Comparison of ENCODE assay signal across 1 cellular context in the genomic region with DNA sequence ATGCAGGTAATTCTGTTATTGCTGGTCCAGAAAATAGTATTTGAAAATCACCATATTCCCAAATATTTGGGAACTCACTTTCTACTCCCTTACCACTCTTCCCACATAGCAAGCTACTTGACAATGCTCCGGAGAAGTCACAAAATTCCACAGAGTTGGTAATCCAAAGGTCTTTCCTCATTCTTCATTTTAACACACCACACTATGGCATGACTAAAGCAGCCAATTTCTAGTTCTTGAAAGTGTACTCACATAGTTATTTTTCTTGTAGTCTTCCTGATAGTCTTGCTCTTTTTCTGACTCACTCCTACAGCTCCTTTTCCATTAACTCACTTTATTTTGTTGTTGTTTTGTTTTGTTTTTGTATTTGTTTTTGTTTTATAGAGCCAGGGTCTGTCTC.
TF ChIP-seq lines count a peak whose summit lies in the region.

No MANE protein-coding gene starts in this region.

TF ChIP-seq in A549, 52 proteins besides CTCF, POLR2A, EP300 and RAD21 (continued from another document):
- TF ChIP-seq, protein P1, sequence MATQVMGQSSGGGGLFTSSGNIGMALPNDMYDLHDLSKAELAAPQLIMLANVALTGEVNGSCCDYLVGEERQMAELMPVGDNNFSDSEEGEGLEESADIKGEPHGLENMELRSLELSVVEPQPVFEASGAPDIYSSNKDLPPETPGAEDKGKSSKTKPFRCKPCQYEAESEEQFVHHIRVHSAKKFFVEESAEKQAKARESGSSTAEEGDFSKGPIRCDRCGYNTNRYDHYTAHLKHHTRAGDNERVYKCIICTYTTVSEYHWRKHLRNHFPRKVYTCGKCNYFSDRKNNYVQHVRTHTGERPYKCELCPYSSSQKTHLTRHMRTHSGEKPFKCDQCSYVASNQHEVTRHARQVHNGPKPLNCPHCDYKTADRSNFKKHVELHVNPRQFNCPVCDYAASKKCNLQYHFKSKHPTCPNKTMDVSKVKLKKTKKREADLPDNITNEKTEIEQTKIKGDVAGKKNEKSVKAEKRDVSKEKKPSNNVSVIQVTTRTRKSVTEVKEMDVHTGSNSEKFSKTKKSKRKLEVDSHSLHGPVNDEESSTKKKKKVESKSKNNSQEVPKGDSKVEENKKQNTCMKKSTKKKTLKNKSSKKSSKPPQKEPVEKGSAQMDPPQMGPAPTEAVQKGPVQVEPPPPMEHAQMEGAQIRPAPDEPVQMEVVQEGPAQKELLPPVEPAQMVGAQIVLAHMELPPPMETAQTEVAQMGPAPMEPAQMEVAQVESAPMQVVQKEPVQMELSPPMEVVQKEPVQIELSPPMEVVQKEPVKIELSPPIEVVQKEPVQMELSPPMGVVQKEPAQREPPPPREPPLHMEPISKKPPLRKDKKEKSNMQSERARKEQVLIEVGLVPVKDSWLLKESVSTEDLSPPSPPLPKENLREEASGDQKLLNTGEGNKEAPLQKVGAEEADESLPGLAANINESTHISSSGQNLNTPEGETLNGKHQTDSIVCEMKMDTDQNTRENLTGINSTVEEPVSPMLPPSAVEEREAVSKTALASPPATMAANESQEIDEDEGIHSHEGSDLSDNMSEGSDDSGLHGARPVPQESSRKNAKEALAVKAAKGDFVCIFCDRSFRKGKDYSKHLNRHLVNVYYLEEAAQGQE (IDR thresholded peaks at IDR 0.05), result no peak
- TF ChIP-seq, protein P2, sequence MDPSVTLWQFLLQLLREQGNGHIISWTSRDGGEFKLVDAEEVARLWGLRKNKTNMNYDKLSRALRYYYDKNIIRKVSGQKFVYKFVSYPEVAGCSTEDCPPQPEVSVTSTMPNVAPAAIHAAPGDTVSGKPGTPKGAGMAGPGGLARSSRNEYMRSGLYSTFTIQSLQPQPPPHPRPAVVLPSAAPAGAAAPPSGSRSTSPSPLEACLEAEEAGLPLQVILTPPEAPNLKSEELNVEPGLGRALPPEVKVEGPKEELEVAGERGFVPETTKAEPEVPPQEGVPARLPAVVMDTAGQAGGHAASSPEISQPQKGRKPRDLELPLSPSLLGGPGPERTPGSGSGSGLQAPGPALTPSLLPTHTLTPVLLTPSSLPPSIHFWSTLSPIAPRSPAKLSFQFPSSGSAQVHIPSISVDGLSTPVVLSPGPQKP (IDR thresholded peaks at IDR 0.05; ENCODE audit: low read depth, low read length), result no peak
- TF ChIP-seq ZFP36 (IDR thresholded peaks at IDR 0.05; ENCODE audit: borderline replicate concordance, partially characterized antibody) (no peak), RARB (CRISPR knock-in tag; IDR thresholded peaks at IDR 0.05) (no peak), CEBPB (IDR thresholded peaks at IDR 0.05) (no peak)
- TF ChIP-seq, protein P3, sequence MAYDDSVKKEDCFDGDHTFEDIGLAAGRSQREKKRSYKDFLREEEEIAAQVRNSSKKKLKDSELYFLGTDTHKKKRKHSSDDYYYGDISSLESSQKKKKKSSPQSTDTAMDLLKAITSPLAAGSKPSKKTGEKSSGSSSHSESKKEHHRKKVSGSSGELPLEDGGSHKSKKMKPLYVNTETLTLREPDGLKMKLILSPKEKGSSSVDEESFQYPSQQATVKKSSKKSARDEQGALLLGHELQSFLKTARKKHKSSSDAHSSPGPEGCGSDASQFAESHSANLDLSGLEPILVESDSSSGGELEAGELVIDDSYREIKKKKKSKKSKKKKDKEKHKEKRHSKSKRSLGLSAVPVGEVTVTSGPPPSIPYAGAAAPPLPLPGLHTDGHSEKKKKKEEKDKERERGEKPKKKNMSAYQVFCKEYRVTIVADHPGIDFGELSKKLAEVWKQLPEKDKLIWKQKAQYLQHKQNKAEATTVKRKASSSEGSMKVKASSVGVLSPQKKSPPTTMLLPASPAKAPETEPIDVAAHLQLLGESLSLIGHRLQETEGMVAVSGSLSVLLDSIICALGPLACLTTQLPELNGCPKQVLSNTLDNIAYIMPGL (CRISPR knock-in tag; IDR thresholded peaks at IDR 0.05; ENCODE audit: borderline replicate concordance), result no peak
- TF ChIP-seq, protein P4, sequence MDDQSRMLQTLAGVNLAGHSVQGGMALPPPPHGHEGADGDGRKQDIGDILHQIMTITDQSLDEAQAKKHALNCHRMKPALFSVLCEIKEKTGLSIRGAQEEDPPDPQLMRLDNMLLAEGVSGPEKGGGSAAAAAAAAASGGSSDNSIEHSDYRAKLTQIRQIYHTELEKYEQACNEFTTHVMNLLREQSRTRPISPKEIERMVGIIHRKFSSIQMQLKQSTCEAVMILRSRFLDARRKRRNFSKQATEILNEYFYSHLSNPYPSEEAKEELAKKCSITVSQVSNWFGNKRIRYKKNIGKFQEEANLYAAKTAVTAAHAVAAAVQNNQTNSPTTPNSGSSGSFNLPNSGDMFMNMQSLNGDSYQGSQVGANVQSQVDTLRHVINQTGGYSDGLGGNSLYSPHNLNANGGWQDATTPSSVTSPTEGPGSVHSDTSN (IDR thresholded peaks at IDR 0.05), result no peak
